16 cellular contexts compared by ENCODE assay signal in genomic region chr2:239745386-239745785, GRCh38.
DNase-seq lines count a peak whose midpoint lies in the region; FAIRE-seq and TF ChIP-seq lines count a peak whose summit lies in the region.
"Had no signal": no experiment of that assay in that cellular context is flagged by ENCODE, and none has a peak within 500 bp of the region (broad histone marks: within the 10 kb centered on the region; RNA-seq: fewer than 3 reads in every experiment).

No MANE protein-coding gene starts in this region.

- H3K4me3 Mint-ChIP-seq in brain (no peak overlapping the region), nephron (no peak overlapping the region)
- H3K4me3 Mint-ChIP-seq: CD14-positive monocyte; CD4-positive, alpha-beta memory T cell; HFFc6 had no signal

- H4K8ac ChIP-seq in neuronal stem cell (ENCODE audit: low read depth, low read length), result no peak overlapping the region

- H3K9me3 ChIP-seq in BLaER1 (no peaks in the 10 kb centered on the region), neuronal stem cell (replicated peaks in 1 of 2; ENCODE audit: control insufficient read depth in 2 of 2, insufficient read depth in 1 of 2, low read depth in 1 of 2, low read length in 2 of 2) (no peaks in the 10 kb centered on the region)
- H3K9me3 ChIP-seq: BE2C had no signal

- 0 out of 2 replicates have a peak overlapping the region, but pooled peaks have one; percentile 26 for H3K27ac ChIP-seq in BLaER1
- no peak overlapping the region for H3K27ac ChIP-seq in neuronal stem cell (replicated peaks; ENCODE audit: low read length)

- H3K4ac ChIP-seq in neuronal stem cell (ENCODE audit: low read length), result no peak overlapping the region

- peak overlapping the region; percentile 31; the same call in 1 of the 2 replicates for H3K4me2 ChIP-seq in BLaER1
- no peak overlapping the region for H3K4me2 ChIP-seq in neuronal stem cell (ENCODE audit: insufficient read depth, low read length, poor library complexity, severe bottlenecking)

- H3K4me1 ChIP-seq in BLaER1 (peaks cover 41% of the 10 kb centered on the region), neuronal stem cell (ENCODE audit: control insufficient read depth in 2 of 2, insufficient read depth in 1 of 2, low read depth in 1 of 2, low read length in 2 of 2) (peaks cover 0 to 8% of the 10 kb centered on the region in 2 donors)
- H3K4me1 ChIP-seq: BE2C had no signal

- peak overlapping the region in 3 of 5 experiments; percentile 8 to 75 (median 33) for H3K27ac Mint-ChIP-seq in brain
- H3K27ac Mint-ChIP-seq in nephron, result peak overlapping the region in 2 of 3 experiments; percentile 15 to 56
- H3K27ac Mint-ChIP-seq: CD14-positive monocyte, HFFc6 had no signal

- peaks cover 2% of the 10 kb centered on the region for H3K27me3 Mint-ChIP-seq in brain
- H3K27me3 Mint-ChIP-seq in nephron (ENCODE audit: low read depth), result peaks cover 32% of the 10 kb centered on the region
- H3K27me3 Mint-ChIP-seq: CD4-positive, alpha-beta memory T cell had no signal

- H3K4me3 ChIP-seq in BLaER1 (no peak overlapping the region), neuronal stem cell (ENCODE audit: low read length in 2 of 2) (no peak overlapping the region)

- peak overlapping the region; percentile 42 for H3K18ac ChIP-seq in neuronal stem cell (ENCODE audit: low read length)

- TF ChIP-seq CTCF in brain (conservative IDR thresholded peaks at IDR 0.05) (no peak), nephron (IDR thresholded peaks at IDR 0.05; ENCODE audit: unreplicated experiment in 3 of 3) (no peak)

- H3K79me1 ChIP-seq in neuronal stem cell (ENCODE audit: low read depth, low read length), result no peaks in the 10 kb centered on the region

- H2BK120ac ChIP-seq in neuronal stem cell (ENCODE audit: low read depth, low read length), result peak overlapping the region; percentile 27

- H2AFZ ChIP-seq in neuronal stem cell (ENCODE audit: low read length), result no peak overlapping the region

- H3K36me3 Mint-ChIP-seq in brain, result no peaks in the 10 kb centered on the region
- H3K36me3 Mint-ChIP-seq in nephron (ENCODE audit: low read depth), result no peaks in the 10 kb centered on the region
- H3K36me3 Mint-ChIP-seq: CD14-positive monocyte; CD4-positive, alpha-beta memory T cell had no signal

- DNase-seq in neuronal stem cell (ENCODE audit: low spot score), result no peak
- DNase-seq in NCI-H1436 (lab: John Stamatoyannopoulos, UW), result no peak
- no peak for DNase-seq in HT-29 (ENCODE audit: low spot score)
- DNase-seq in GM12892 (ENCODE audit: insufficient read length), result no peak
- DNase-seq: BE2C; CD4-positive, alpha-beta memory T cell; DMS153; DMS79; GDM1; GOT3; H7; HFFc6 had no signal

- H2BK5ac ChIP-seq in neuronal stem cell (ENCODE audit: low read length), result peak overlapping the region; percentile 84

- H2BK12ac ChIP-seq in neuronal stem cell (ENCODE audit: low read length), result no peak overlapping the region

- H3K23ac ChIP-seq in neuronal stem cell (ENCODE audit: low read depth, low read length, poor library complexity), result peak overlapping the region; percentile 18

- WGBS in neuronal stem cell (ENCODE audit: extremely low coverage in 2 of 2, insufficient read length in 2 of 2, insufficient replicate concordance in 1 of 2), 2 donors, result no CpG with 5 or more reads among the region's 9 CpGs

- peaks cover 33% of the 10 kb centered on the region for H3K4me1 Mint-ChIP-seq in brain
- peaks cover 9% of the 10 kb centered on the region for H3K4me1 Mint-ChIP-seq in nephron

- no peak overlapping the region for H4K91ac ChIP-seq in neuronal stem cell (ENCODE audit: low read depth, low read length, poor library complexity)

- H3K9ac ChIP-seq in BLaER1 (no peak overlapping the region), neuronal stem cell (ENCODE audit: low read depth, low read length, poor library complexity) (no peak overlapping the region)

- no peaks in the 10 kb centered on the region for H4K20me1 ChIP-seq in BLaER1

- H3K14ac ChIP-seq in neuronal stem cell (ENCODE audit: low read length), result no peak overlapping the region

- no peak for TF ChIP-seq POLR2A in GM12892 (IDR thresholded peaks at IDR 0.05; ENCODE audit: low read depth, low read length)

- H3K36me3 ChIP-seq in BLaER1, result no peaks in the 10 kb centered on the region
- no peaks in the 10 kb centered on the region for H3K36me3 ChIP-seq in neuronal stem cell (replicated peaks in 1 of 2; ENCODE audit: control insufficient read depth in 2 of 2, insufficient read depth in 2 of 2, low read length in 2 of 2)
- H3K36me3 ChIP-seq: BE2C had no signal

- no peaks in the 10 kb centered on the region for H3K27me3 ChIP-seq in BLaER1
- H3K27me3 ChIP-seq in neuronal stem cell (ENCODE audit: control insufficient read depth in 3 of 3, insufficient read depth in 3 of 3, low read depth in 1 of 3, low read length in 3 of 3), result peaks cover 0 to 22% (median 0%) of the 10 kb centered on the region in 3 experiments

- H2AK5ac ChIP-seq in neuronal stem cell (ENCODE audit: low read depth, low read length), result peak overlapping the region; percentile 86

- H3K9me3 Mint-ChIP-seq in brain (peaks cover 0 to 6% (median 0%) of the 10 kb centered on the region in 5 experiments), nephron (no peaks in the 10 kb centered on the region)
- H3K9me3 Mint-ChIP-seq: CD4-positive, alpha-beta memory T cell had no signal

- no peak for FAIRE-seq in GM12892 (lab: Jason Lieb, UNC)

- H2BK15ac ChIP-seq in neuronal stem cell (ENCODE audit: low read length), result peak overlapping the region; percentile 84
